In the genomic region with DNA sequence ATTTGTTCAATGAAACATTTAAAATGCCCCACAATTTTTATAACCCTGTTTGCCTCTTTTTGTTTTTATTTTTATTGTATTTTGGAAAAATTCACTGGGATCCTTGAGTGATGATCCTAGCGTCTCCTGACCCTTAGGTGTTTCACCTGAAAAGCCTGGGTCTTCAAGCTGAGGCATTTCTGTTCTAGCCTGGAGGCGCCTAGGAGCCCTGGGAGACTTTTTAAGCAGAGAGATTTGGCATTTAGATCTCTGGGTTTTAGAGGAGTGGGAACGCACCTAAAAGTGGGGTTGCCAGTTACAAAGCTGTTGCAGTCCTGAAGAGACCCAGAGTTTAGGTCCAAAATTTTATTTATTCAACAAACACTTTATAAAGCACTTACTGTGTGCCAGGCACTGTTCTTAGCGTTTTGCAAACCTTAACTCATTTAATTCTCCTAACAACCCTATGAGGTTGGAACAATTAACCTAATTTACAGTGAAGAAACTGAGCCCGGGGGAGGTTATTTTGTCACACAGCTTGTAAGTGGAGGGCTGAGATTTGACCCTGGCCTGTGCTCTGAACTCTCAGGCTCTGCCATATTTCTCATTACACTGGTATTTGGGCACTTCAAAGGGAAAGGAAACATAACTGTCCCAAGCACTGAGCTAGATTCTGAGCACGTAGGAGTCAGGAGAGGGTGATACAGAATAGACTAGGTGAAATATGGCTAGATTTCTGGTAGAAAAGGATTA, we compare ENCODE assay signal across 8 cellular contexts. TPM values are rescaled to one million over a fixed set of nuclear protein-coding genes. Genes with fewer than 3 reads are reported as not detected.
DNase-seq lines count a peak whose midpoint lies in the region; ATAC-seq and TF ChIP-seq lines count a peak whose summit lies in the region.

No MANE protein-coding gene starts in this region.

- H3K9me3 Mint-ChIP-seq in Calu3 (ENCODE audit: low read depth, unreplicated experiment), result peaks cover 2% of the 10 kb centered on the region
- H3K9me3 Mint-ChIP-seq in endothelial cell (ENCODE audit: unreplicated experiment), result no peaks in the 10 kb centered on the region
- no peaks in the 10 kb centered on the region for H3K9me3 Mint-ChIP-seq in progenitor cell of endocrine pancreas (ENCODE audit: low read depth)

- peaks cover 7% of the 10 kb centered on the region for H3K36me3 ChIP-seq in OCI-LY1 (ENCODE audit: insufficient read depth, low read length)

- H3K27me3 Mint-ChIP-seq in Calu3 (ENCODE audit: unreplicated experiment), result no peaks in the 10 kb centered on the region
- peaks cover 16% of the 10 kb centered on the region for H3K27me3 Mint-ChIP-seq in endothelial cell (ENCODE audit: unreplicated experiment)
- no peaks in the 10 kb centered on the region for H3K27me3 Mint-ChIP-seq in progenitor cell of endocrine pancreas

- no peak overlapping the region for H2AFZ ChIP-seq in OCI-LY1 (ENCODE audit: low read length)

- DNase-seq in Calu3 (no peak), endothelial cell (ENCODE audit: low spot score) (no peak), progenitor cell of endocrine pancreas (ENCODE audit: low spot score, unreplicated experiment) (no peak), NCI-H526 treated with DMSO at 0.1 percent for 48 hours (lab: John Stamatoyannopoulos, UW) (no peak), DMS 273 (lab: John Stamatoyannopoulos, UW; ENCODE audit: unreplicated experiment) (no peak), NCI-H128 (lab: John Stamatoyannopoulos, UW; ENCODE audit: unreplicated experiment) (no peak)

- H3K4me3 ChIP-seq in OCI-LY1 (ENCODE audit: low read depth, low read length, poor library complexity, severe bottlenecking), result peak overlapping the region; percentile 70

- H3K4me1 Mint-ChIP-seq in Calu3 (ENCODE audit: low read depth, unreplicated experiment), result peaks cover 8% of the 10 kb centered on the region
- peaks cover 16% of the 10 kb centered on the region for H3K4me1 Mint-ChIP-seq in endothelial cell (ENCODE audit: unreplicated experiment)
- peaks cover 13% of the 10 kb centered on the region for H3K4me1 Mint-ChIP-seq in progenitor cell of endocrine pancreas (ENCODE audit: low read depth)

- H3K27ac Mint-ChIP-seq in Calu3 (ENCODE audit: unreplicated experiment) (peak overlapping the region; percentile 91), endothelial cell (ENCODE audit: unreplicated experiment) (peak overlapping the region; percentile 61), progenitor cell of endocrine pancreas (peak overlapping the region; percentile 94)

- peaks cover 19% of the 10 kb centered on the region for H3K4me1 ChIP-seq in OCI-LY1 (ENCODE audit: insufficient read depth, low read length, severe bottlenecking)

- H3K36me3 Mint-ChIP-seq in Calu3 (ENCODE audit: insufficient read depth, unreplicated experiment) (peaks cover 32% of the 10 kb centered on the region), endothelial cell (ENCODE audit: low read depth, unreplicated experiment) (peaks cover 9% of the 10 kb centered on the region), progenitor cell of endocrine pancreas (ENCODE audit: insufficient read depth) (peaks cover 11% of the 10 kb centered on the region)

- no peak for ATAC-seq in HG02840 (IDR thresholded peaks at IDR 0.05; ENCODE audit: low FRiP score, unreplicated experiment)

- no peaks in the 10 kb centered on the region for H3K27me3 ChIP-seq in OCI-LY1 (ENCODE audit: insufficient read depth, low read length)

- TF ChIP-seq CTCF in Calu3 (IDR thresholded peaks at IDR 0.05; ENCODE audit: unreplicated experiment) (no peak), OCI-LY1 (IDR thresholded peaks at IDR 0.05; ENCODE audit: low read length) (no peak), endothelial cell (IDR thresholded peaks at IDR 0.05; ENCODE audit: unreplicated experiment) (no peak), progenitor cell of endocrine pancreas (IDR thresholded peaks at IDR 0.05; ENCODE audit: unreplicated experiment) (no peak)

- H3K4me3 Mint-ChIP-seq in Calu3 (ENCODE audit: low read depth, unreplicated experiment) (peak overlapping the region; percentile 89), endothelial cell (ENCODE audit: unreplicated experiment) (peak overlapping the region; percentile 90), progenitor cell of endocrine pancreas (ENCODE audit: low read depth) (peak overlapping the region; percentile 97)

- H3K4me2 ChIP-seq in OCI-LY1 (ENCODE audit: low read length), result peak overlapping the region; percentile 91

- no peaks in the 10 kb centered on the region for H4K20me1 ChIP-seq in OCI-LY1 (ENCODE audit: insufficient read depth, low read length)

- H3K79me2 ChIP-seq in OCI-LY1 (ENCODE audit: insufficient read depth, low read length), result no peaks in the 10 kb centered on the region

- H3K9me2 ChIP-seq in OCI-LY1 (ENCODE audit: low read depth, low read length), result no peaks in the 10 kb centered on the region

- CTCF ChIA-PET in Calu3 (lab: Charles Lee), result interaction anchor here (1.0 to 3.9 kb wide), 2 partner anchors 20 to 264 kb away, joined by 3 to 21 read pairs; no protein-coding TSS in a partner anchor

- BruUV-seq in Calu3 (replicated peaks; lab: Mats Ljungman, UMichigan), result no TSS peak

- no peaks in the 10 kb centered on the region for H3K9me3 ChIP-seq in OCI-LY1 (ENCODE audit: low read length)

- no peak overlapping the region for H3K27ac ChIP-seq in OCI-LY1 (ENCODE audit: low read depth, low read length, poor library complexity, severe bottlenecking)

- H3K9ac ChIP-seq in OCI-LY1 (ENCODE audit: low read length), result peak overlapping the region; percentile 21; the same call in 1 of the 2 replicates

- intact Hi-C loops in Calu3 (cut with micrococcal nuclease; ENCODE audit: unreplicated experiment), result no loop called here

- no peaks in the 10 kb centered on the region for H3F3A ChIP-seq in OCI-LY1 (ENCODE audit: insufficient read depth, low read length)

RNA-seq across cellular contexts. Expression of a gene that starts 0.8 kb away (rescaled TPM):
- total RNA-seq in Calu3 (2022) (55.6 and 74.1 TPM in 2 replicates), endothelial cell (ENCODE audit: unreplicated experiment) (102 TPM), progenitor cell of endocrine pancreas (114 and 121 TPM in 2 replicates)

RNA-seq across cellular contexts. Expression of a gene that starts 10.5 kb away (rescaled TPM):
- 8.5 and 19.2 TPM in 2 replicates for total RNA-seq in Calu3 (2022)
- 682 TPM for total RNA-seq in endothelial cell (ENCODE audit: unreplicated experiment)
- total RNA-seq in progenitor cell of endocrine pancreas, result 399 and 402 TPM in 2 replicates

RNA-seq across cellular contexts. Expression of a gene that starts 24.9 kb away (rescaled TPM):
- total RNA-seq in Calu3 (2022) (72.4 TPM in 2 replicates), endothelial cell (ENCODE audit: unreplicated experiment) (22.0 TPM), progenitor cell of endocrine pancreas (34.4 and 36.6 TPM in 2 replicates)

RNA-seq across cellular contexts. Expression of a gene that starts 25.2 kb away (rescaled TPM):
- total RNA-seq in Calu3 (2022) (140 and 146 TPM in 2 replicates), endothelial cell (ENCODE audit: unreplicated experiment) (125 TPM), progenitor cell of endocrine pancreas (175 and 185 TPM in 2 replicates)

Comparison
In these comparisons a context has a peak if more than half of its experiments do, and no peak if none do; other contexts are left out.
1. RNA of a gene that starts 10.5 kb away (total RNA-seq): 682 TPM in endothelial cell (single experiment) and 399 to 402 TPM in progenitor cell of endocrine pancreas; 8.5 to 19.2 TPM in Calu3; every median in the first group is over 10 times any median in the second.
2. Peak in every context shown above with its lines, with median percentiles within 50 percentile points of each other: H3K27ac Mint-ChIP-seq and H3K4me3 Mint-ChIP-seq.